24 cellular contexts compared by ENCODE assay signal in the genomic region with DNA sequence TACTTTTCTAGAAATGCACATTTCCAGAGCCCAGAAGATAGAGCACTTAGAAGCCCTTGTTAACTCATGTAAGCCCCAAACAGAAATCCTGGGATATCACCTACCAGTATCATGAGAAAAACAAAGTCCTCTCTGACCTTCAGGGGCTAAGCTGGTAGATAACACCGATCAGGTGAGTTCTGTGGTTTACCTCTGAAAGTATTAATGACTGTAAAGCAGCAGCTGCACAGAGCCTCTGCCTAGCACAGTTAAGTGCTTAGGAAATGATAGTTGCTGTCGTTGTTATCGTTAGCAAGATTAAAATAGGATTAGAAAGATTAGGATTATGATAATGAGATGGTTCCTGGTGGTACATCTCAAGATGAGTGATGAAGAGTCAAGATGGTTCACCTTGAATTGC.
DNase-seq lines count a peak whose midpoint lies in the region; ATAC-seq and TF ChIP-seq lines count a peak whose summit lies in the region.
"Had no signal": no experiment of that assay in that cellular context is flagged by ENCODE, and none has a peak within 500 bp of the region (broad histone marks: within the 10 kb centered on the region; RNA-seq: fewer than 3 reads in every experiment).

No MANE protein-coding gene starts in this region.

- H3K4me3 Mint-ChIP-seq in stimulated activated naive CD8-positive, alpha-beta T cell treated with anti-CD3 and anti-CD28 coated beads, Interleukin-15, amount 100 ng/mL, for 72 hours = no peak overlapping the region
- no peak overlapping the region for H3K4me3 Mint-ChIP-seq in activated CD8-positive, alpha-beta T cell treated with anti-CD3 and anti-CD28 coated beads for 36 hours
- H3K4me3 Mint-ChIP-seq: CD4-positive, alpha-beta T cell; H9 had no signal

- no peaks in the 10 kb centered on the region for H3K36me3 Mint-ChIP-seq in activated CD8-positive, alpha-beta T cell treated with anti-CD3 and anti-CD28 coated beads for 36 hours (ENCODE audit: low read depth)

- H3K4me2 ChIP-seq in hepatocyte = no peak overlapping the region
- H3K4me2 ChIP-seq: SK-N-SH had no signal

- H3K36me3 ChIP-seq in hepatocyte (replicated peaks; ENCODE audit: insufficient read depth, low read depth) = no peaks in the 10 kb centered on the region
- H3K36me3 ChIP-seq: BLaER1 treated with 17β-estradiol and CSF1 and Interleukin-3, amounts not matched to agents 10 nM and 100 nM had no signal

- H3K9me3 ChIP-seq in hepatocyte (ENCODE audit: low read depth) = no peaks in the 10 kb centered on the region
- H3K9me3 ChIP-seq: BLaER1 treated with 17β-estradiol and CSF1 and Interleukin-3, amounts not matched to agents 10 nM and 100 nM; SK-N-SH had no signal

- H3K4me1 ChIP-seq in hepatocyte (ENCODE audit: insufficient read depth) = no peaks in the 10 kb centered on the region

- no peaks in the 10 kb centered on the region for H3K27me3 Mint-ChIP-seq in stimulated activated naive CD8-positive, alpha-beta T cell treated with anti-CD3 and anti-CD28 coated beads, Interleukin-15, amount 100 ng/mL, for 72 hours
- no peaks in the 10 kb centered on the region for H3K27me3 Mint-ChIP-seq in activated CD8-positive, alpha-beta T cell treated with anti-CD3 and anti-CD28 coated beads for 36 hours
- H3K27me3 Mint-ChIP-seq: CD4-positive, alpha-beta T cell had no signal

- DNase-seq in stimulated activated naive CD8-positive, alpha-beta T cell treated with anti-CD3 and anti-CD28 coated beads, Interleukin-15, amount 100 ng/mL, for 72 hours = no peak
- DNase-seq in stimulated activated naive CD8-positive, alpha-beta T cell treated with anti-CD3 and anti-CD28 coated beads, Interleukin-15, Interleukin-2, amounts not matched to agents 100 U/mL and 50 U/mL, for 24 hours = no peak
- peak; percentile 96 for DNase-seq in NCI-H82 (lab: John Stamatoyannopoulos, UW)
- DNase-seq in activated CD8-positive, alpha-beta T cell treated with anti-CD3 and anti-CD28 coated beads for 36 hours = no peak
- DNase-seq in epidermal melanocyte (ENCODE audit: insufficient read length, low spot score) = no peak
- no peak for DNase-seq in hepatocyte (ENCODE audit: low spot score)
- DNase-seq: CD4-positive, alpha-beta T cell; GM23248; H9; IMR-90; KG1; NCI-H1092; NCI-H1417 treated with DMSO at 0.1 percent for 48 hours; NCI-H1694 treated with DMSO at 0.1 percent for 48 hours; NCI-H2081; NCI-H2227 treated with DMSO at 0.1 percent for 48 hours; NCI-H510A; NCI-H748 treated with DMSO at 0.1 percent for 48 hours; SIG-M5; SK-N-SH; SW 1271 had no signal

- H3K79me2 ChIP-seq in hepatocyte = no peaks in the 10 kb centered on the region

- H3K9me3 Mint-ChIP-seq in stimulated activated naive CD8-positive, alpha-beta T cell treated with anti-CD3 and anti-CD28 coated beads, Interleukin-15, amount 100 ng/mL, for 72 hours = no peaks in the 10 kb centered on the region
- no peaks in the 10 kb centered on the region for H3K9me3 Mint-ChIP-seq in activated CD8-positive, alpha-beta T cell treated with anti-CD3 and anti-CD28 coated beads for 36 hours
- H3K9me3 Mint-ChIP-seq: CD4-positive, alpha-beta T cell; H9 had no signal

- intact Hi-C loops in activated CD8-positive, alpha-beta T cell treated with anti-CD3 and anti-CD28 coated beads for 36 hours (cut with micrococcal nuclease) = no loop called here

- POLR2A ChIA-PET in activated CD8-positive, alpha-beta T cell treated with anti-CD3 and anti-CD28 coated beads for 36 hours (lab: Charles Lee) = no interaction called here

- H2AFZ ChIP-seq in hepatocyte = no peak overlapping the region
- H2AFZ ChIP-seq: GM23248 had no signal

- no peak overlapping the region for H3K27ac ChIP-seq in hepatocyte
- H3K27ac ChIP-seq: GM23248 had no signal

- 63% methylated on average over 3 of the region's 3 CpGs for WGBS in hepatocyte (ENCODE audit: low lambda C conversion rate, missing lambda C conversion rate)

- no peak overlapping the region for H3K4me3 ChIP-seq in hepatocyte
- H3K4me3 ChIP-seq: BLaER1 treated with 17β-estradiol and CSF1 and Interleukin-3, amounts not matched to agents 10 nM and 100 nM; GM23248 had no signal

- H3K4me1 Mint-ChIP-seq in stimulated activated naive CD8-positive, alpha-beta T cell treated with anti-CD3 and anti-CD28 coated beads, Interleukin-15, amount 100 ng/mL, for 72 hours = peaks cover 43% of the 10 kb centered on the region
- peaks cover 10% of the 10 kb centered on the region for H3K4me1 Mint-ChIP-seq in activated CD8-positive, alpha-beta T cell treated with anti-CD3 and anti-CD28 coated beads for 36 hours (ENCODE audit: low read depth)

- ATAC-seq in stimulated activated naive CD8-positive, alpha-beta T cell treated with anti-CD3 and anti-CD28 coated beads, Interleukin-15, amount 100 ng/mL, for 72 hours = peak; percentile 76
- no peak for ATAC-seq in stimulated activated naive CD8-positive, alpha-beta T cell treated with anti-CD3 and anti-CD28 coated beads, Interleukin-15, Interleukin-2, amounts not matched to agents 100 U/mL and 50 U/mL, for 24 hours
- peak; percentile 45 for ATAC-seq in activated CD8-positive, alpha-beta T cell treated with anti-CD3 and anti-CD28 coated beads for 36 hours
- no peak for ATAC-seq in HG03175 (IDR thresholded peaks at IDR 0.05; ENCODE audit: unreplicated experiment)
- ATAC-seq: Panc1 had no signal

- TF ChIP-seq CTCF in activated CD8-positive, alpha-beta T cell treated with anti-CD3 and anti-CD28 coated beads for 36 hours (IDR thresholded peaks at IDR 0.05) = no peak
- no peak for TF ChIP-seq CTCF in hepatocyte (IDR thresholded peaks at IDR 0.05; ENCODE audit: poor library complexity)

- peak overlapping the region in 1 of 2 donors; percentile 35 for H3K27ac Mint-ChIP-seq in stimulated activated naive CD8-positive, alpha-beta T cell treated with anti-CD3 and anti-CD28 coated beads, Interleukin-15, amount 100 ng/mL, for 72 hours
- no peak overlapping the region for H3K27ac Mint-ChIP-seq in activated CD8-positive, alpha-beta T cell treated with anti-CD3 and anti-CD28 coated beads for 36 hours
- H3K27ac Mint-ChIP-seq: CD4-positive, alpha-beta T cell; H9 had no signal

- no peaks in the 10 kb centered on the region for H3K9me2 ChIP-seq in hepatocyte (replicated peaks; ENCODE audit: insufficient read depth)
- H3K9me2 ChIP-seq: SK-N-SH had no signal

- CTCF ChIA-PET in activated CD8-positive, alpha-beta T cell treated with anti-CD3 and anti-CD28 coated beads for 36 hours (lab: Charles Lee) = no interaction called here

- H4K20me1 ChIP-seq in hepatocyte (ENCODE audit: insufficient read depth, poor library complexity, severe bottlenecking) = no peaks in the 10 kb centered on the region
- H4K20me1 ChIP-seq: BLaER1 treated with 17β-estradiol and CSF1 and Interleukin-3, amounts not matched to agents 10 nM and 100 nM had no signal

- no peaks in the 10 kb centered on the region for H3K27me3 ChIP-seq in hepatocyte
- H3K27me3 ChIP-seq: BLaER1 treated with 17β-estradiol and CSF1 and Interleukin-3, amounts not matched to agents 10 nM and 100 nM had no signal

Comparison
In these comparisons a context has a peak if more than half of its experiments do, and no peak if none do; other contexts are left out.
1. ATAC-seq: peak in stimulated activated naive CD8-positive, alpha-beta T cell treated with anti-CD3 and anti-CD28 coated beads, Interleukin-15, amount 100 ng/mL, for 72 hours (single experiment) and activated CD8-positive, alpha-beta T cell treated with anti-CD3 and anti-CD28 coated beads for 36 hours (single experiment); none in stimulated activated naive CD8-positive, alpha-beta T cell treated with anti-CD3 and anti-CD28 coated beads, Interleukin-15, Interleukin-2, amounts not matched to agents 100 U/mL and 50 U/mL, for 24 hours (single experiment) and HG03175 (single experiment).